In genomic region chr1:181493145-181493544, GRCh38 we compare ENCODE assay signal across 35 cellular contexts. TPM values are rescaled to one million over a fixed set of nuclear protein-coding genes. Genes with fewer than 3 reads are reported as not detected.
"Had no signal": no experiment of that assay in that cellular context is flagged by ENCODE, and none has a peak within 500 bp of the region (broad histone marks: within the 10 kb centered on the region; RNA-seq: fewer than 3 reads in every experiment).

No MANE protein-coding gene starts in this region.

- DNase-seq: activated CD4-positive, alpha-beta memory T cell treated with anti-CD3 and anti-CD28 coated beads for 36 hours; activated CD4-positive, alpha-beta T cell treated with anti-CD3 and anti-CD28 coated beads for 36 hours; activated CD4-positive, alpha-beta T cell treated with anti-CD3 and anti-CD28 coated beads, Interleukin-2, amount 10 ng/mL, durations not matched to agents 24 days and 14 days; activated CD4-positive, CD25-positive, alpha-beta regulatory T cell; activated CD4-positive, CD25-positive, alpha-beta regulatory T cell treated with anti-CD3 and anti-CD28 coated beads, Interleukin-2, amount 50 U/mL, for 72 hours; activated CD8-positive, alpha-beta memory T cell treated with anti-CD3 and anti-CD28 coated beads, Interleukin-2, amount 10 ng/mL, durations not matched to agents 7 days and 5 days; activated CD8-positive, alpha-beta memory T cell treated with anti-CD3 and anti-CD28 coated beads, Interleukin-2, amount 50 U/mL, for 4 hours; activated CD8-positive, alpha-beta T cell treated with anti-CD3 and anti-CD28 coated beads, Interleukin-2, amount 10 ng/mL, durations not matched to agents 7 days and 5 days; activated effector memory CD4-positive, alpha-beta T cell treated with anti-CD3 and anti-CD28 coated beads, Interleukin-2, amount 50 U/mL, for 16 hours; activated naive CD4-positive, alpha-beta T cell treated with anti-CD3 and anti-CD28 coated beads for 36 hours; activated naive CD8-positive, alpha-beta T cell treated with anti-CD3 and anti-CD28 coated beads, Interleukin-2, amount 50 U/mL, for 24 hours; activated T-cell treated with anti-CD3 and anti-CD28 coated beads, Interleukin-2, amount 50 U/mL, for 1 hour; activated T-cell treated with anti-CD3 and anti-CD28 coated beads, Interleukin-2, amount 50 U/mL, for 48 hours; adrenal gland; aorta; central memory CD4-positive, alpha-beta T cell; cerebellar nuclear complex; colonic mucosa; effector CD8-positive, alpha-beta T cell; esophagus squamous epithelium; hippocampal formation; T-helper 17 cell; T1000 had no signal

- ATAC-seq: activated CD4-positive, alpha-beta T cell treated with anti-CD3 and anti-CD28 coated beads for 36 hours; activated CD8-positive, alpha-beta memory T cell treated with anti-CD3 and anti-CD28 coated beads, Interleukin-2, amount 10 ng/mL, durations not matched to agents 7 days and 5 days; activated CD8-positive, alpha-beta T cell treated with anti-CD3 and anti-CD28 coated beads, Interleukin-2, amount 10 ng/mL, durations not matched to agents 7 days and 5 days; activated naive CD8-positive, alpha-beta T cell treated with anti-CD3 and anti-CD28 coated beads, Interleukin-2, amount 50 U/mL, for 24 hours; T-helper 17 cell had no signal

- H3K9me3 ChIP-seq: adrenal gland, breast epithelium, colonic mucosa, esophagus squamous epithelium had no signal

- H3K36me3 Mint-ChIP-seq: activated CD4-positive, alpha-beta memory T cell treated with anti-CD3 and anti-CD28 coated beads for 36 hours; activated CD8-positive, alpha-beta memory T cell treated with anti-CD3 and anti-CD28 coated beads, Interleukin-2, amount 10 ng/mL, durations not matched to agents 7 days and 5 days; activated naive CD8-positive, alpha-beta T cell had no signal

- H3K27ac ChIP-seq: adrenal gland, breast epithelium, cardiac muscle cell, colonic mucosa, epithelial cell of prostate, esophagus squamous epithelium had no signal

- H3K4me1 Mint-ChIP-seq: activated CD4-positive, alpha-beta T cell treated with anti-CD3 and anti-CD28 coated beads for 36 hours; activated CD4-positive, alpha-beta T cell treated with anti-CD3 and anti-CD28 coated beads, Interleukin-2, amount 10 ng/mL, durations not matched to agents 24 days and 14 days; activated CD8-positive, alpha-beta memory T cell treated with anti-CD3 and anti-CD28 coated beads, Interleukin-2, amount 10 ng/mL, durations not matched to agents 7 days and 5 days had no signal

- H3K27ac Mint-ChIP-seq: activated CD4-positive, alpha-beta memory T cell treated with anti-CD3 and anti-CD28 coated beads for 36 hours; activated CD4-positive, alpha-beta T cell treated with anti-CD3 and anti-CD28 coated beads for 36 hours; activated CD4-positive, alpha-beta T cell treated with anti-CD3 and anti-CD28 coated beads, Interleukin-2, amount 10 ng/mL, durations not matched to agents 24 days and 14 days; activated CD8-positive, alpha-beta memory T cell treated with anti-CD3 and anti-CD28 coated beads, Interleukin-2, amount 10 ng/mL, durations not matched to agents 7 days and 5 days; activated CD8-positive, alpha-beta T cell treated with anti-CD3 and anti-CD28 coated beads, Interleukin-2, amount 10 ng/mL, durations not matched to agents 7 days and 5 days; activated naive CD4-positive, alpha-beta T cell treated with anti-CD3 and anti-CD28 coated beads for 36 hours; activated naive CD8-positive, alpha-beta T cell; activated naive CD8-positive, alpha-beta T cell treated with anti-CD3 and anti-CD28 coated beads, Interleukin-2, amount 50 U/mL, for 24 hours; activated T-helper 1 cell treated with anti-CD3 and anti-CD28 coated beads, Interleukin-12 subunit alpha, Interleukin-12 subunit beta, Interleukin-2, Interleukin-4 antibody, amounts not matched to agents 30 ng/mL and 10 ng/mL and 1 ng/mL, durations not matched to agents 14 hours and 24 hours and 36 hours; activated T-helper 2 cell treated with anti-CD3 and anti-CD28 coated beads, Interferon-gamma antibody, Interleukin-2, Interleukin-4, amounts not matched to agents 10 μg/mL and 5 μg/mL and 100 μg/mL, durations not matched to agents 14 hours and 24 hours and 36 hours; brain; T-helper 17 cell; T-helper 2 cell treated with Interferon-gamma antibody and Interleukin-4, amounts not matched to agents 5 μg/mL and 100 μg/mL, for 36 hours had no signal

- H3K27me3 ChIP-seq: colonic mucosa had no signal

- H3K4me3 Mint-ChIP-seq: activated CD4-positive, alpha-beta memory T cell treated with anti-CD3 and anti-CD28 coated beads for 36 hours; activated CD4-positive, alpha-beta T cell treated with anti-CD3 and anti-CD28 coated beads for 36 hours; activated CD4-positive, alpha-beta T cell treated with anti-CD3 and anti-CD28 coated beads, Interleukin-2, amount 10 ng/mL, durations not matched to agents 24 days and 14 days; activated CD8-positive, alpha-beta memory T cell treated with anti-CD3 and anti-CD28 coated beads, Interleukin-2, amount 10 ng/mL, durations not matched to agents 7 days and 5 days; activated CD8-positive, alpha-beta T cell treated with anti-CD3 and anti-CD28 coated beads, Interleukin-2, amount 10 ng/mL, durations not matched to agents 7 days and 5 days; activated naive CD4-positive, alpha-beta T cell treated with anti-CD3 and anti-CD28 coated beads for 36 hours; activated naive CD8-positive, alpha-beta T cell; activated naive CD8-positive, alpha-beta T cell treated with anti-CD3 and anti-CD28 coated beads, Interleukin-2, amount 50 U/mL, for 24 hours; activated T-helper 1 cell treated with anti-CD3 and anti-CD28 coated beads, Interleukin-12 subunit alpha, Interleukin-12 subunit beta, Interleukin-2, Interleukin-4 antibody, amounts not matched to agents 30 ng/mL and 10 ng/mL and 1 ng/mL, durations not matched to agents 14 hours and 24 hours and 36 hours; brain; T-helper 17 cell; T-helper 2 cell treated with Interferon-gamma antibody and Interleukin-4, amounts not matched to agents 5 μg/mL and 100 μg/mL, for 36 hours had no signal

- H3K9me3 Mint-ChIP-seq: activated CD4-positive, alpha-beta memory T cell treated with anti-CD3 and anti-CD28 coated beads for 36 hours; activated CD4-positive, alpha-beta T cell treated with anti-CD3 and anti-CD28 coated beads, Interleukin-2, amount 10 ng/mL, durations not matched to agents 24 days and 14 days; activated naive CD4-positive, alpha-beta T cell treated with anti-CD3 and anti-CD28 coated beads for 36 hours; activated naive CD8-positive, alpha-beta T cell treated with anti-CD3 and anti-CD28 coated beads, Interleukin-2, amount 50 U/mL, for 24 hours; activated T-helper 1 cell treated with anti-CD3 and anti-CD28 coated beads, Interleukin-12 subunit alpha, Interleukin-12 subunit beta, Interleukin-2, Interleukin-4 antibody, amounts not matched to agents 30 ng/mL and 10 ng/mL and 1 ng/mL, durations not matched to agents 14 hours and 24 hours and 36 hours; activated T-helper 2 cell treated with anti-CD3 and anti-CD28 coated beads, Interferon-gamma antibody, Interleukin-2, Interleukin-4, amounts not matched to agents 10 μg/mL and 5 μg/mL and 100 μg/mL, durations not matched to agents 14 hours and 24 hours and 36 hours; brain; T-helper 2 cell treated with Interferon-gamma antibody and Interleukin-4, amounts not matched to agents 5 μg/mL and 100 μg/mL, for 36 hours had no signal

RNA-seq across cellular contexts. Expression of gene CACNA1E, which starts 9.8 kb away (rescaled TPM):
- total RNA-seq: activated CD4-positive, alpha-beta memory T cell treated with anti-CD3 and anti-CD28 coated beads for 36 hours; activated CD4-positive, alpha-beta T cell treated with anti-CD3 and anti-CD28 coated beads for 36 hours; activated CD4-positive, alpha-beta T cell treated with anti-CD3 and anti-CD28 coated beads, Interleukin-2, amount 10 ng/mL, durations not matched to agents 24 days and 14 days; activated CD8-positive, alpha-beta memory T cell treated with anti-CD3 and anti-CD28 coated beads for 36 hours; activated CD8-positive, alpha-beta memory T cell treated with anti-CD3 and anti-CD28 coated beads, Interleukin-2, amount 10 ng/mL, durations not matched to agents 7 days and 5 days; activated naive CD4-positive, alpha-beta T cell treated with anti-CD3 and anti-CD28 coated beads for 36 hours; activated T-helper 1 cell treated with anti-CD3 and anti-CD28 coated beads, Interleukin-12 subunit alpha, Interleukin-12 subunit beta, Interleukin-2, Interleukin-4 antibody, amounts not matched to agents 30 ng/mL and 10 ng/mL and 1 ng/mL, durations not matched to agents 14 hours and 24 hours and 36 hours; activated T-helper 2 cell treated with anti-CD3 and anti-CD28 coated beads, Interferon-gamma antibody, Interleukin-2, Interleukin-4, amounts not matched to agents 10 μg/mL and 5 μg/mL and 100 μg/mL, durations not matched to agents 14 hours and 24 hours and 36 hours; endothelial cell of umbilical vein; fibroblast of lung; fibroblast of villous mesenchyme; T-helper 17 cell had no signal
